ENCODE assay signal across 13 cellular contexts in the genomic region with DNA sequence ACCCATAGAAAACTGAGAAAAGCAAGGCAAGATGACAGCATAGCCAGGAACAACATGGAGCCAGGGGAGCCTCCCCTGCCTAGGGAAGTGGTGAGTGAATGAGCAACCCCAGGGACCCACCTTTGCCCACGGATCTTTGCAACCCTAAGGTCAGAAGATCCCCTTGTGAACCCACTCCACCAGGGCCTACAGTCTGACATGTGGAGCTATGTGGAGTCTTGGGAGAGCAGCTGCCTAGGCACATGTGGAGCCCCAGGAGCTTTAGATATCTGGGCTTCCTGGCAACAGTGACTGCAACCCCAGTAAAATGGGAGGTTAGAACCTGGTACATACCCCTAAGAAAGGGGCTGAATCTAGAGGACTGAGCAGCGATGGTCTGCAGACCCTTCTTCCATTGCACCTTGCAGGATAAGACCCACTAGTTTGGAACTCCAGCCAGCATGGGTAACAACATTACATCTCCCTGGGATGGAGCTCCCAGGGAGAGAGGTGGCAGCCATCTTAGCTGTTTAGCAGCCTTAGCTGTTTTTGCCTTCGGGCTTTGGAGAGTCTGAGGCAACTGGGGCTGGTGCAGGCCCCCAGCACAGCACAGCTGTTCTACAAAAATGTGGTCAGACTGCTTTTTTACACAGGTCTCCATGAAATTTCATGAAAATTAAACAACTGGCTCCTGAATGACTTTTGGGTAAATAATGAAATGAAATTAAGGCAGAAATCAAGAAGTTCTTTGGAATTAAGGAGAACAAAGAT.
DNase-seq lines count a peak whose midpoint lies in the region; ATAC-seq and TF ChIP-seq lines count a peak whose summit lies in the region.
"Had no signal": no experiment of that assay in that cellular context is flagged by ENCODE, and none has a peak within 500 bp of the region (broad histone marks: within the 10 kb centered on the region; RNA-seq: fewer than 3 reads in every experiment).

No MANE protein-coding gene starts in this region.

- no peak overlapping the region for H2BK5ac ChIP-seq in trophoblast cell (ENCODE audit: low read depth, low read length, poor library complexity)

- peaks cover 3% of the 10 kb centered on the region for H3K27me3 Mint-ChIP-seq in T-helper 17 cell

- H4K20me1 ChIP-seq in PC-3 (ENCODE audit: low read length) = no peaks in the 10 kb centered on the region
- H4K20me1 ChIP-seq: BLaER1 treated with 17β-estradiol and CSF1 and Interleukin-3, amounts not matched to agents 10 nM and 100 nM had no signal

- no peak overlapping the region for H3K27ac ChIP-seq in trophoblast cell (ENCODE audit: low read depth, low read length)
- H3K27ac ChIP-seq in PC-3 (ENCODE audit: low read length) = no peak overlapping the region
- H3K27ac ChIP-seq: BLaER1 treated with 17β-estradiol and CSF1 and Interleukin-3, amounts not matched to agents 10 nM and 100 nM had no signal

- H3K36me3 ChIP-seq in trophoblast cell (ENCODE audit: control insufficient read depth in 1 of 2, insufficient read depth in 2 of 2, low read length in 2 of 2) = no peaks in the 10 kb centered on the region
- no peaks in the 10 kb centered on the region for H3K36me3 ChIP-seq in PC-3 (ENCODE audit: low read depth, low read length)
- H3K36me3 ChIP-seq: BLaER1 treated with 17β-estradiol and CSF1 and Interleukin-3, amounts not matched to agents 10 nM and 100 nM; HAP-1 had no signal

- no peaks in the 10 kb centered on the region for H3K79me1 ChIP-seq in trophoblast cell (ENCODE audit: low read length)

- no peaks in the 10 kb centered on the region for H3F3A ChIP-seq in PC-3 (ENCODE audit: low read length, unreplicated experiment)

- H3K18ac ChIP-seq in trophoblast cell (ENCODE audit: low read length) = no peak overlapping the region

- H4K12ac ChIP-seq in trophoblast cell (ENCODE audit: low read depth, low read length) = no peak overlapping the region

- H4K8ac ChIP-seq in trophoblast cell (ENCODE audit: low read depth, low read length) = no peak overlapping the region

- in situ Hi-C loops in GM13977 (cut with MboI; ENCODE audit: low pct_unique_long_range_greater_than_20kb, low sequenced_read_pairs, unreplicated experiment) = loop anchor here (25.0 kb wide), 1 partner anchor 262 kb away; no protein-coding TSS in a partner anchor

- ATAC-seq in T-helper 17 cell (no peak), left lobe of liver (no peak), HG03460 (IDR thresholded peaks at IDR 0.05; ENCODE audit: unreplicated experiment) (no peak), PC-3 (no peak), GM19023 (IDR thresholded peaks at IDR 0.05; ENCODE audit: unreplicated experiment) (no peak)

- CTCF ChIA-PET in PC-3 (lab: Charles Lee) = no interaction called here

- peak overlapping the region; percentile 39 for H2AFZ ChIP-seq in trophoblast cell (ENCODE audit: insufficient read depth, low read length, poor library complexity)
- H2AFZ ChIP-seq in PC-3 (ENCODE audit: low read length) = no peak overlapping the region

- no peak overlapping the region for H2AK5ac ChIP-seq in trophoblast cell (ENCODE audit: low read length)

- no peak overlapping the region for H3K9ac ChIP-seq in trophoblast cell (ENCODE audit: low read length)
- no peak overlapping the region for H3K9ac ChIP-seq in PC-3 (ENCODE audit: low read length)
- H3K9ac ChIP-seq: BLaER1 treated with 17β-estradiol and CSF1 and Interleukin-3, amounts not matched to agents 10 nM and 100 nM had no signal

- H3K4me3 ChIP-seq in trophoblast cell (ENCODE audit: low read depth, low read length) (no peak overlapping the region), PC-3 (ENCODE audit: low read length) (no peak overlapping the region)
- H3K4me3 ChIP-seq: BLaER1 treated with 17β-estradiol and CSF1 and Interleukin-3, amounts not matched to agents 10 nM and 100 nM; HAP-1 had no signal

- no peaks in the 10 kb centered on the region for H3K9me3 ChIP-seq in T-helper 17 cell (ENCODE audit: control insufficient read depth, low read length, poor library complexity, severe bottlenecking)
- H3K9me3 ChIP-seq in trophoblast cell (ENCODE audit: insufficient read depth, low read depth, low read length) = peaks cover under 1% of the 10 kb centered on the region
- no peaks in the 10 kb centered on the region for H3K9me3 ChIP-seq in PC-3 (ENCODE audit: low read length)
- H3K9me3 ChIP-seq: HAP-1 had no signal

- peaks cover 6% of the 10 kb centered on the region for H3K36me3 Mint-ChIP-seq in T-helper 17 cell (ENCODE audit: low read depth)
- H3K36me3 Mint-ChIP-seq: CD4-positive, CD25-positive, alpha-beta regulatory T cell had no signal

- no TSS peak for BruUV-seq in PC-3 (replicated peaks; lab: Mats Ljungman, UMichigan)

- peak overlapping the region; percentile 10 for H2BK12ac ChIP-seq in trophoblast cell (ENCODE audit: low read length)

- H3K27me3 ChIP-seq in trophoblast cell (ENCODE audit: insufficient read depth, low read length) (no peaks in the 10 kb centered on the region), PC-3 (ENCODE audit: low read length) (no peaks in the 10 kb centered on the region)
- H3K27me3 ChIP-seq: BLaER1 treated with 17β-estradiol and CSF1 and Interleukin-3, amounts not matched to agents 10 nM and 100 nM had no signal

- TF ChIP-seq CTCF in GM13977 (IDR thresholded peaks at IDR 0.05; ENCODE audit: extremely low read depth, insufficient read depth, missing control alignments) = no peak
- TF ChIP-seq CTCF in PC-3 (conservative IDR thresholded peaks at IDR 0.05; ENCODE audit: low read depth, low read length) = no peak

- H3K4me2 ChIP-seq in trophoblast cell (ENCODE audit: low read length) (peak overlapping the region; percentile 4), PC-3 (ENCODE audit: low read length) (no peak overlapping the region)
- H3K4me2 ChIP-seq: BLaER1 treated with 17β-estradiol and CSF1 and Interleukin-3, amounts not matched to agents 10 nM and 100 nM had no signal

- no peak overlapping the region for H3K14ac ChIP-seq in trophoblast cell (ENCODE audit: low read length)

- H3K79me2 ChIP-seq in trophoblast cell (ENCODE audit: control insufficient read depth, insufficient read depth, low read length, poor library complexity) = no peaks in the 10 kb centered on the region
- H3K79me2 ChIP-seq in PC-3 (ENCODE audit: low read length) = no peaks in the 10 kb centered on the region

- no peak overlapping the region for H2BK120ac ChIP-seq in trophoblast cell (ENCODE audit: insufficient read depth, low read length, poor library complexity)

- no peak overlapping the region for H4K91ac ChIP-seq in trophoblast cell (ENCODE audit: low read depth, low read length)

- intact Hi-C loops in PC-3 (cut with micrococcal nuclease) = loop anchor here (2.0 kb wide), 1 partner anchor 15 kb away; no protein-coding TSS in a partner anchor

- no peak overlapping the region for H3K23ac ChIP-seq in trophoblast cell (ENCODE audit: low read length)

- POLR2A ChIA-PET in PC-3 (lab: Charles Lee; ENCODE audit: unreplicated experiment) = interaction anchor here (0.6 to 0.7 kb wide), 2 partner anchors 14 to 149 kb away, joined by 3 read pairs; no protein-coding TSS in a partner anchor

- no peaks in the 10 kb centered on the region for H3K9me2 ChIP-seq in PC-3 (replicated peaks; ENCODE audit: low read length)

- H3K4ac ChIP-seq in trophoblast cell (ENCODE audit: low read depth, low read length) = no peak overlapping the region

- no peak overlapping the region for H3K4me3 Mint-ChIP-seq in T-helper 17 cell
- H3K4me3 Mint-ChIP-seq: CD4-positive, CD25-positive, alpha-beta regulatory T cell had no signal

- H3K27ac Mint-ChIP-seq in T-helper 17 cell = peak overlapping the region; percentile 55

- peaks cover 4 to 5% of the 10 kb centered on the region in 2 experiments for H3K4me1 ChIP-seq in trophoblast cell (ENCODE audit: control insufficient read depth in 1 of 2, insufficient read depth in 2 of 2, low read length in 2 of 2)
- no peaks in the 10 kb centered on the region for H3K4me1 ChIP-seq in PC-3 (ENCODE audit: insufficient read depth, low read length)
- H3K4me1 ChIP-seq: BLaER1 treated with 17β-estradiol and CSF1 and Interleukin-3, amounts not matched to agents 10 nM and 100 nM; HAP-1 had no signal

- WGBS in trophoblast cell (ENCODE audit: extremely low coverage, insufficient coverage, insufficient read length) = no CpG with 5 or more reads among the region's 3 CpGs

- DNase-seq in ELF-1 (ENCODE audit: low read depth, low spot score) (peak; percentile 50), T-helper 17 cell (no peak), left lobe of liver (ENCODE audit: low spot score) (peak; percentile 10), trophoblast cell (peak; percentile 81 to 94), GM13977 (ENCODE audit: low spot score) (no peak), PC-3 (no peak)
- DNase-seq: ACHN; CD4-positive, CD25-positive, alpha-beta regulatory T cell; GOT3 had no signal

- no peaks in the 10 kb centered on the region for H3K4me1 Mint-ChIP-seq in T-helper 17 cell

Comparison
In these comparisons a context has a peak if more than half of its experiments do, and no peak if none do; other contexts are left out.
1. DNase-seq: peak in ELF-1 (single experiment), left lobe of liver (single experiment) and trophoblast cell (2 of 2); none in T-helper 17 cell (0 of 3), GM13977 (single experiment) and PC-3 (single experiment).